8 cellular contexts compared by ENCODE assay signal in the genomic region with DNA sequence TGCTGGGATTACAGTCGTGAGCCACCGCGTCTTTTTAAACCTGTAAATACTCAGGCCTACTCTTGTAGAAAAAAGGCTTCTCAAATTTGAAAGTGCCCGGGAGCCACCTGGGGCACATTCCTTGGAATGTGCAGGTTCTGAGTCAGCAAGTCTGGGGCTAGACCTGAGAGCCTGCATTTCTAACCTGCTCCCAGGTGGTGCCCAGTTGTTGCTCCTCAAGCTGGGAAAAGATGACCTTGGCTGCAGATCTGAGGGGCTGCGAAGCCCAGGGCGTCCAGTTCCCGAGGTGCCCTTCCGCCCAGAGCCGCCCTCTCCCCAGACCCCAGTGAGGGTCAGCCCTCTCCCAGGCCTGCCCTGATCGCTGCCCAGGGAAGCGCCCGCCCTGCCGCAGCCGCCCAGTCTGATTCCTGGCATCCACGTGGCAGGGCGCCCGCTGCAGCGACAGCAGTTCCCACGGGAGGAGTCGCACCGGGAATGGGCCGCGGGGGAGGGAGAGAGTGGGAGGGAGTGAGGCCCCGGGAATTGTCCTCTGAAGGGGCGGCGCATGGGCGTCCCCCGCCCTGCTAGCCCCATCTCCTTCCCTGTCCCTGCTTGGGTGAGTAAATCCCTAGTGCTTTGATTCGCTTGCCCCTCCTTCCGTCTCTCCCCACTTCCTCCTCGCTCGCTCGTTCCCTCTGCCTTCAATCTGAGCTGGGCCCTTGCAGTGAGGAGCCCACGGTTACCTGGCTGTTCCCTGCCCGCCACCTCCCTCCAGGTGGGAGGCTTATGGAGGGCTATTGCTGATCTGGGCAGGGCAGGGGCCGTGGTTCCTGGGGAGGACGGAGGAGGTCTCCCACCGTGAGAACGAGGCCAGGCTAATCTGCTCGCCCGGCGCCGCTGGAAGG. TPM values are rescaled to one million over a fixed set of nuclear protein-coding genes. Genes with fewer than 3 reads are reported as not detected.
DNase-seq lines count a peak whose midpoint lies in the region; ATAC-seq and TF ChIP-seq lines count a peak whose summit lies in the region.

No MANE protein-coding gene starts in this region.

- no peak overlapping the region for H2AFZ ChIP-seq in Karpas-422 (ENCODE audit: low read length)

- H3K36me3 ChIP-seq in SJCRH30 (no peaks in the 10 kb centered on the region), Karpas-422 (ENCODE audit: insufficient read depth, low read length) (no peaks in the 10 kb centered on the region)

- peak overlapping the region; percentile 45 for H3K4me3 ChIP-seq in SJCRH30
- no peak overlapping the region for H3K4me3 ChIP-seq in Karpas-422 (ENCODE audit: low read length)

- peaks cover 3% of the 10 kb centered on the region; the same call in 1 of the 2 replicates for H3K27me3 ChIP-seq in SJCRH30
- no peaks in the 10 kb centered on the region for H3K27me3 ChIP-seq in Karpas-422 (ENCODE audit: low read length)

- no peaks in the 10 kb centered on the region for H3K9me3 ChIP-seq in SJCRH30 (replicated peaks)
- H3K9me3 ChIP-seq in Karpas-422 (ENCODE audit: low read length), result no peaks in the 10 kb centered on the region

- H3K27ac ChIP-seq in SJCRH30, result no peak overlapping the region
- H3K27ac ChIP-seq in Karpas-422 (ENCODE audit: low read length), result no peak overlapping the region

- in situ Hi-C loops in GM13976 (cut with MboI; ENCODE audit: low sequenced_read_pairs, unreplicated experiment), result no loop called here

- no peaks in the 10 kb centered on the region for H3K4me1 ChIP-seq in SJCRH30
- no peaks in the 10 kb centered on the region for H3K4me1 ChIP-seq in Karpas-422 (ENCODE audit: low read length)

- ATAC-seq in omental fat pad (ENCODE audit: low FRiP score), result peak; percentile 77

- H3K4me2 ChIP-seq in Karpas-422 (ENCODE audit: low read depth, low read length, poor library complexity, severe bottlenecking), result no peak overlapping the region

- DNase-seq in EH (ENCODE audit: low read depth), result peak; percentile 96
- DNase-seq in SJCRH30, result peak; percentile 61 to 67
- DNase-seq in foreskin melanocyte, result peak; percentile 61
- no peak for DNase-seq in omental fat pad (ENCODE audit: low spot score)
- no peak for DNase-seq in GM13976 (ENCODE audit: low spot score)
- DNase-seq in activated CD4-positive, CD25-positive, alpha-beta regulatory T cell treated with anti-CD3 and anti-CD28 coated beads, Interleukin-2, amount 50 U/mL, for 72 hours, result no peak
- no peak for DNase-seq in Karpas-422
- no peak for DNase-seq in NCI-H748 (lab: John Stamatoyannopoulos, UW; ENCODE audit: unreplicated experiment)

- H4K20me1 ChIP-seq in Karpas-422 (ENCODE audit: insufficient read depth, low read depth, low read length), result no peaks in the 10 kb centered on the region

- TF ChIP-seq CTCF in omental fat pad (IDR thresholded peaks at IDR 0.05) (no peak), GM13976 (IDR thresholded peaks at IDR 0.05; ENCODE audit: borderline replicate concordance, control extremely low read depth, extremely low read depth, insufficient read depth, missing control alignments) (no peak)

- no peaks in the 10 kb centered on the region for H3K79me2 ChIP-seq in Karpas-422 (ENCODE audit: low read length)

- H3K9ac ChIP-seq in Karpas-422 (ENCODE audit: low read length), result no peak overlapping the region

- no peaks in the 10 kb centered on the region for H3K9me2 ChIP-seq in Karpas-422 (replicated peaks; ENCODE audit: insufficient read depth, low read length)

RNA-seq across cellular contexts. Expression of a gene that starts 18.8 kb away (rescaled TPM):
- 0.04 and 0.10 TPM in 2 replicates for total RNA-seq in SJCRH30 (2014; rRNA removed; shearing (Covaris generic))
- total RNA-seq in omental fat pad, result 10 to 100 TPM in 2 of 4 donors, 1 to 10 TPM in 2; 2.4 to 16.1 (median 10.4) TPM
- total RNA-seq in Karpas-422 (2014; rRNA removed; shearing (Covaris generic); ENCODE audit: low replicate concordance), result not detected in 2 replicates

RNA-seq across cellular contexts. Expression of a gene that starts 38.0 kb away (rescaled TPM):
- 0.42 and 0.81 TPM in 2 replicates for total RNA-seq in SJCRH30 (2014; rRNA removed; shearing (Covaris generic))
- total RNA-seq in omental fat pad, result 10 to 100 TPM in 3 of 4 donors, 1 to 10 TPM in 1; 7.1 to 24.6 (median 15.2) TPM
- not detected in 2 replicates for total RNA-seq in Karpas-422 (2014; rRNA removed; shearing (Covaris generic); ENCODE audit: low replicate concordance)

Comparison
In these comparisons a context has a peak if more than half of its experiments do, and no peak if none do; other contexts are left out.
1. DNase-seq: peak in EH (single experiment), SJCRH30 (2 of 2) and foreskin melanocyte (single experiment); none in omental fat pad (single experiment), GM13976 (single experiment), activated CD4-positive, CD25-positive, alpha-beta regulatory T cell treated with anti-CD3 and anti-CD28 coated beads, Interleukin-2, amount 50 U/mL, for 72 hours (single experiment), Karpas-422 (single experiment) and NCI-H748 (single experiment).